ENCODE assay signal across 8 cellular contexts in the genomic region with DNA sequence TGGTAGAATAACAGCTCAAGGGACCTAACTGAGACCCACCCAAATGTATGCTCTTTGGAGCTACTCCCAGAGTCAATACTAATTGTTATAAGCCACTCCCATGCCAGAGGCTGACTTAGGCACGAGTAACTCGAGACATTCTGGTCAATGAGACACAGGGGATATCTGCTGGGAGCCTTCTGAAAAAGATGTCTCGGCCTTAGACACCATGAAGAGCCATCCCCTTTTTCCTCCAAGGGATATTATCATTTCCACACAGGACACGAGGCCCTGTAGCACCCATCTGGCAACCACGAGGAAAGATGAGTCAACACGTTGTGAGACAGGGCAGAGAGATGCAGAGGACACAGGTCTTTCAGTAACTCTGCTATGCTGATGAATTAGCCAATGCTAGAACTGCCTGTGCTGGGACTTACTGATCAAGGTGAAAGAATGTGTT. TPM values are rescaled to one million over a fixed set of nuclear protein-coding genes. Genes with fewer than 3 reads are reported as not detected.
DNase-seq lines count a peak whose midpoint lies in the region; ATAC-seq, FAIRE-seq and TF ChIP-seq lines count a peak whose summit lies in the region.

No MANE protein-coding gene starts in this region.

- ATAC-seq in left lung, result no peak

- no peak overlapping the region for H4K5ac ChIP-seq in mesendoderm (ENCODE audit: low read length)

- peak overlapping the region; percentile 50 for H3K56ac ChIP-seq in mesendoderm (ENCODE audit: low read length)

- peak; percentile 37 for DNase-seq in BE2C
- DNase-seq in HTR-8/SVneo (ENCODE audit: insufficient read length, low spot score), result peak; percentile 51
- DNase-seq in astrocyte (ENCODE audit: low read depth), result peak; percentile 65
- DNase-seq in mesendoderm, result no peak
- DNase-seq in DMS53 treated with DMSO at 0.1 percent for 48 hours (lab: John Stamatoyannopoulos, UW; ENCODE audit: unreplicated experiment), result no peak
- no peak for DNase-seq in globus pallidus (ENCODE audit: low spot score)
- no peak for DNase-seq in GM19240 (ENCODE audit: insufficient read length, low spot score)
- DNase-seq in left lung, result no peak

- H4K20me1 ChIP-seq in astrocyte (ENCODE audit: insufficient read depth, low read length), result peaks cover 5% of the 10 kb centered on the region

- no peak overlapping the region for H3K23ac ChIP-seq in mesendoderm (ENCODE audit: low read length)

- FAIRE-seq in HTR-8/SVneo (lab: Jason Lieb, UNC) (peak; percentile 9), astrocyte (lab: Jason Lieb, UNC) (no peak)

- H3K36me3 Mint-ChIP-seq in astrocyte (ENCODE audit: low read depth, unreplicated experiment), result peaks cover 3% of the 10 kb centered on the region

- H3K79me2 ChIP-seq in astrocyte (ENCODE audit: insufficient read depth, low read length) (no peaks in the 10 kb centered on the region), mesendoderm (ENCODE audit: control insufficient read depth, insufficient read depth, low read length) (no peaks in the 10 kb centered on the region)

- no peak overlapping the region for H3K4me3 Mint-ChIP-seq in astrocyte (ENCODE audit: unreplicated experiment)

- H3K27me3 ChIP-seq in BE2C, result no peaks in the 10 kb centered on the region
- no peaks in the 10 kb centered on the region for H3K27me3 ChIP-seq in astrocyte (ENCODE audit: insufficient read depth, low read length)
- no peaks in the 10 kb centered on the region for H3K27me3 ChIP-seq in mesendoderm (ENCODE audit: insufficient read depth, low read length, poor library complexity)
- H3K27me3 ChIP-seq in left lung, result no peaks in the 10 kb centered on the region

- peaks cover 26% of the 10 kb centered on the region for H3K4me1 Mint-ChIP-seq in astrocyte (ENCODE audit: low read depth, unreplicated experiment)

- H3K4me2 ChIP-seq in astrocyte (ENCODE audit: low read length) (no peak overlapping the region), mesendoderm (ENCODE audit: low read length) (no peak overlapping the region)

- H2BK15ac ChIP-seq in mesendoderm (replicated peaks; ENCODE audit: low read depth), result no peak overlapping the region

- no peak overlapping the region for H2AK5ac ChIP-seq in mesendoderm (ENCODE audit: low read length)

- no peak overlapping the region for H2BK5ac ChIP-seq in mesendoderm (ENCODE audit: low read length)

- H3K9me3 Mint-ChIP-seq in astrocyte (ENCODE audit: unreplicated experiment), result no peaks in the 10 kb centered on the region

- no CpG with 5 or more reads among the region's 6 CpGs for WGBS in mesendoderm (ENCODE audit: extremely low coverage, insufficient coverage, low lambda C conversion rate)

- H3K4ac ChIP-seq in mesendoderm (ENCODE audit: low read depth, low read length), result no peak overlapping the region

- no peak for TF ChIP-seq CTCF in BE2C (IDR thresholded peaks at IDR 0.05; ENCODE audit: low read depth, low read length)
- TF ChIP-seq CTCF in astrocyte (IDR thresholded peaks at IDR 0.05; ENCODE audit: insufficient read depth, low read depth, low read length), result no peak
- TF ChIP-seq CTCF in left lung (IDR thresholded peaks at IDR 0.05), result no peak

- H3K27ac ChIP-seq in astrocyte (ENCODE audit: low read depth, low read length) (no peak overlapping the region), mesendoderm (ENCODE audit: low read depth, low read length) (no peak overlapping the region), left lung (peak overlapping the region in 1 of 2 donors; percentile 41)

- no peaks in the 10 kb centered on the region for H3K79me1 ChIP-seq in mesendoderm (ENCODE audit: low read length)

- H3K9me3 ChIP-seq in BE2C, result no peaks in the 10 kb centered on the region
- H3K9me3 ChIP-seq in astrocyte (ENCODE audit: insufficient read depth, low read depth, low read length), result no peaks in the 10 kb centered on the region
- no peaks in the 10 kb centered on the region for H3K9me3 ChIP-seq in left lung

- peak overlapping the region; percentile 11 for H3K9ac ChIP-seq in astrocyte (ENCODE audit: low read length)
- H3K9ac ChIP-seq in mesendoderm (ENCODE audit: low read length), result no peak overlapping the region

- H3K18ac ChIP-seq in mesendoderm (ENCODE audit: low read length), result no peak overlapping the region

- H3K4me3 ChIP-seq in BE2C (ENCODE audit: low read depth, low read length) (no peak overlapping the region), astrocyte (ENCODE audit: insufficient read depth, low read depth, low read length) (no peak overlapping the region), mesendoderm (ENCODE audit: low read length) (no peak overlapping the region), left lung (no peak overlapping the region)

- H3K36me3 ChIP-seq in BE2C, result no peaks in the 10 kb centered on the region
- no peaks in the 10 kb centered on the region for H3K36me3 ChIP-seq in astrocyte (ENCODE audit: insufficient read depth, low read length)
- H3K36me3 ChIP-seq in mesendoderm (ENCODE audit: control insufficient read depth, insufficient read depth, low read length), result no peaks in the 10 kb centered on the region
- no peaks in the 10 kb centered on the region for H3K36me3 ChIP-seq in left lung

- H2AFZ ChIP-seq in astrocyte (ENCODE audit: low read depth, low read length), result no peak overlapping the region

- no peak overlapping the region for H2BK120ac ChIP-seq in mesendoderm (ENCODE audit: low read depth, low read length)

- H3K27ac Mint-ChIP-seq in astrocyte (ENCODE audit: unreplicated experiment), result peak overlapping the region; percentile 43

- intact Hi-C loops in left lung (cut with DNase I), result no loop called here

- H3K4me1 ChIP-seq in BE2C (peaks cover 21% of the 10 kb centered on the region), astrocyte (ENCODE audit: insufficient read depth, low read length) (peaks cover 12% of the 10 kb centered on the region), mesendoderm (ENCODE audit: control insufficient read depth, low read depth, low read length) (peaks cover 2% of the 10 kb centered on the region), left lung (peaks cover 5 to 61% of the 10 kb centered on the region in 2 donors)

- no peak overlapping the region for H4K8ac ChIP-seq in mesendoderm (ENCODE audit: low read depth, low read length)

- no peaks in the 10 kb centered on the region for H3K27me3 Mint-ChIP-seq in astrocyte (ENCODE audit: low read depth, unreplicated experiment)

RNA-seq across cellular contexts. Expression of gene ITPKB, which starts 30.7 kb away (rescaled TPM):
- 0.25 TPM for polyA plus RNA-seq in BE2C (2012; ENCODE audit: insufficient read depth, insufficient read length, low read depth)
- total RNA-seq in astrocyte, result 10.5 and 10.9 TPM in 2 replicates
- 4.7 TPM for polyA plus RNA-seq in mesendoderm (2013, experiment 1 of 2)
- 4.9 TPM for polyA plus RNA-seq in mesendoderm (2013, experiment 2 of 2)
- total RNA-seq in left lung, result 10 to 100 TPM; 25.0 to 34.6 TPM

Comparison
In these comparisons a context has a peak if more than half of its experiments do, and no peak if none do; other contexts are left out.
1. DNase-seq: peak in BE2C (single experiment), HTR-8/SVneo (single experiment) and astrocyte (single experiment); none in mesendoderm (single experiment), DMS53 treated with DMSO at 0.1 percent for 48 hours (single experiment), globus pallidus (single experiment), GM19240 (single experiment) and left lung (0 of 2).